In the genomic region with DNA sequence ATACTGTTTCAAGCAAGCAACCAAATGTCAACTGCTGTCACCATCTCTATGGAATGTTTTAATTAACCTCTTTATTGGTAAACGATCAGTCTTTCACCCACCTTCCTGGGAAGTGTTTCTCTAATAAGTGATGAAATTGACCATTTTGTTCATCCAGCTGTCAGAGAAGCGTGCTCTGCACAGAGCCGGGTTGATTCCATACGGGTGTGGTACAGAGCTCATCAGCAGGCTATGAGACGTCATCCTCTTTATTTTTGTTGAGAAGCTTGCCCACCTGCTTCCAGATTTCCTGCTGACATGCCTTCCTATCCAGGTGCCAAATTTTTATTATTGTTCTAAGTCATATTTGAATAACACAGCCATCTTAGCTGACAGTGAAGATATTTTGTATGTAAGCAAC, we compare ENCODE assay signal across 24 cellular contexts.
"Had no signal": no experiment of that assay in that cellular context is flagged by ENCODE, and none has a peak within 500 bp of the region (broad histone marks: within the 10 kb centered on the region; RNA-seq: fewer than 3 reads in every experiment).

No MANE protein-coding gene starts in this region.

- ATAC-seq: esophagus mucosa; gastroesophageal sphincter; heart left ventricle; left cardiac atrium; left lung; left ventricle myocardium superior; lower lobe of right lung; mucosa of descending colon; naive thymus-derived CD8-positive, alpha-beta T cell had no signal

- H3K4me1 ChIP-seq: esophagus squamous epithelium, gastroesophageal sphincter, heart left ventricle, left lung, lower lobe of right lung had no signal

- H3K4me3 ChIP-seq: coronary artery, dorsolateral prefrontal cortex, esophagus squamous epithelium, gastroesophageal sphincter, heart left ventricle, hepatocyte, left lung, lower lobe of right lung, mucosa of descending colon had no signal

- H3K36me3 ChIP-seq: esophagus squamous epithelium, gastroesophageal sphincter, heart left ventricle, left lung, lower lobe of right lung had no signal

- H3K27me3 ChIP-seq: dorsolateral prefrontal cortex, esophagus squamous epithelium, gastroesophageal sphincter, hepatocyte, left lung had no signal

- DNase-seq: dermis blood vessel endothelial cell; dorsolateral prefrontal cortex; effector CD4-positive, alpha-beta T cell; effector memory CD4-positive, alpha-beta T cell; erythroblast; esophagus squamous epithelium; foreskin fibroblast; heart left ventricle; hypothalamus; immature natural killer cell; islet precursor cell; left cardiac atrium; left lung; left ventricle myocardium superior; lower lobe of right lung; mesenchymal stem cell; mucosa of descending colon; naive B cell; naive thymus-derived CD8-positive, alpha-beta T cell had no signal

- H3K9me3 ChIP-seq: esophagus squamous epithelium, gastroesophageal sphincter, heart left ventricle, lower lobe of right lung, mucosa of descending colon had no signal

- H3K27ac ChIP-seq: coronary artery, dorsolateral prefrontal cortex, epithelial cell of prostate, esophagus squamous epithelium, gastroesophageal sphincter, heart left ventricle, hepatocyte, left lung, lower lobe of right lung had no signal
